ENCODE assay signal across 8 cellular contexts in the genomic region with DNA sequence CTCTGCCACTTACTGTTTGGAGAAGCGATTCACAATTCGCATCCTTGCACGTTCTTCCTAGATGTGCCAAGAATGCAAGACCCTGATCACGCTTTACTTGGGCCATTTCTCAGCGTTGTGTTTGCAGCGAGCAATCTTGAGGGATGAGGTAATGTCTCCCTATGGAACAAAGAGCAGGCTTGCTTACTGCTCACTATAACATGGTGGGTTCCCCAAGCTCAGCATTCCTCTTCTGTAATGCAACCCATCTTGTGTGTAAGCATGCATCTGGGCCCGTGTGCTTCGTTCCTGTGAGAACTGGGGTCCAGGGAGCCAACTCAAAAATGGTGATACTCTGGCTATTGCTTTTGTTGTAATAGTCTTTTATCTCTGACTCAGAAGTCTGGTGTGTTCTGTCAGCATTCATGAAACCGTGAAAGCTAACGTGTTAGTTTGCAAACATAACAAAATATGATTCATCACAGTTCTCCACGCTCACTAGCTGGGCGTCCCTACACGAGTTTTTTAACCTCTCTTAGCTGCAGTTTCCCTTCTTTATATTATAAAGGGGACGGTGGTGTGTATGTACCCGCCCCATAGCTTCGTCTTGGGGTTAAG. TPM values are rescaled to one million over a fixed set of nuclear protein-coding genes. Genes with fewer than 3 reads are reported as not detected.
DNase-seq lines count a peak whose midpoint lies in the region; ATAC-seq and TF ChIP-seq lines count a peak whose summit lies in the region.

No MANE protein-coding gene starts in this region.

- H3K9me3 Mint-ChIP-seq in Calu3 (ENCODE audit: low read depth, unreplicated experiment) (peaks cover 6% of the 10 kb centered on the region), neural crest cell (peaks cover 9% of the 10 kb centered on the region)

- H3K4me1 Mint-ChIP-seq in Calu3 (ENCODE audit: low read depth, unreplicated experiment), result peaks cover 20% of the 10 kb centered on the region
- peaks cover 35% of the 10 kb centered on the region for H3K4me1 Mint-ChIP-seq in neural crest cell

- CTCF ChIA-PET in Calu3 (lab: Charles Lee), result interaction anchor here (0.6 to 3.0 kb wide), 9 partner anchors 18 to 271 kb away, joined by 3 to 31 read pairs (median 3); partner anchors contain the start of gene GCLM

- H3K27me3 Mint-ChIP-seq in Calu3 (ENCODE audit: unreplicated experiment) (no peaks in the 10 kb centered on the region), neural crest cell (ENCODE audit: low read depth) (peaks cover 19% of the 10 kb centered on the region)

- intact Hi-C loops in Calu3 (cut with micrococcal nuclease; ENCODE audit: unreplicated experiment), result loop anchor here (5.0 to 10.0 kb wide), 3 partner anchors 62 to 541 kb away; partner anchors contain the start of gene GCLM

- H3K4me3 ChIP-seq in epithelial cell of proximal tubule (ENCODE audit: low read depth, low read length), result peak overlapping the region; percentile 68

- H3K4me3 Mint-ChIP-seq in Calu3 (ENCODE audit: low read depth, unreplicated experiment), result peak overlapping the region; percentile 84
- H3K4me3 Mint-ChIP-seq in neural crest cell, result peak overlapping the region; percentile 98

- peak overlapping the region; percentile 70 for H3K27ac Mint-ChIP-seq in Calu3 (ENCODE audit: unreplicated experiment)
- H3K27ac Mint-ChIP-seq in neural crest cell (ENCODE audit: unreplicated experiment), result peak overlapping the region; percentile 98

- H3K36me3 Mint-ChIP-seq in Calu3 (ENCODE audit: insufficient read depth, unreplicated experiment) (peaks cover 29% of the 10 kb centered on the region), neural crest cell (ENCODE audit: low read depth) (peaks cover 15% of the 10 kb centered on the region)

- TF ChIP-seq CTCF in Calu3 (IDR thresholded peaks at IDR 0.05; ENCODE audit: unreplicated experiment) (no peak), epithelial cell of proximal tubule (conservative IDR thresholded peaks at IDR 0.05; ENCODE audit: low read depth, low read length) (no peak), neural crest cell (conservative IDR thresholded peaks at IDR 0.05) (no peak)

- BruUV-seq in Calu3 (replicated peaks; lab: Mats Ljungman, UMichigan), result no TSS peak

- DNase-seq in Calu3, result peak; percentile 18
- DNase-seq in T-helper 22 cell (ENCODE audit: low read depth), result peak; percentile 21
- peak; percentile 71 for DNase-seq in epithelial cell of proximal tubule (ENCODE audit: low read depth)
- peak; percentile 8 for DNase-seq in neural crest cell (ENCODE audit: low read depth, low spot score)
- DNase-seq in cerebellar cortex (ENCODE audit: low spot score), result no peak
- DNase-seq in NCI-H1048 (lab: John Stamatoyannopoulos, UW), result no peak

- ATAC-seq in GM19324 (IDR thresholded peaks at IDR 0.05; ENCODE audit: low FRiP score, unreplicated experiment) (peak; percentile 4), HG03558 (IDR thresholded peaks at IDR 0.05; ENCODE audit: extremely low read depth, unreplicated experiment) (peak; percentile 0)

RNA-seq across cellular contexts. Expression of gene DNTTIP2, which starts 33.4 kb away (rescaled TPM):
- 71.8 and 76.7 TPM in 2 replicates for total RNA-seq in Calu3 (2022)
- 36.8 and 41.6 TPM in 2 replicates for total RNA-seq in epithelial cell of proximal tubule
- total RNA-seq in neural crest cell, result 65.0 and 67.7 TPM in 2 replicates

Comparison
In these comparisons a context has a peak if more than half of its experiments do, and no peak if none do; other contexts are left out.
1. DNase-seq: peak in Calu3 (single experiment), T-helper 22 cell (single experiment), epithelial cell of proximal tubule (single experiment) and neural crest cell (single experiment); none in cerebellar cortex (single experiment) and NCI-H1048 (single experiment).